8 cellular contexts compared by ENCODE assay signal in genomic region chr18:45621068-45621511, GRCh38. TPM values are rescaled to one million over a fixed set of nuclear protein-coding genes. Genes with fewer than 3 reads are reported as not detected.
DNase-seq lines count a peak whose midpoint lies in the region; ATAC-seq and TF ChIP-seq lines count a peak whose summit lies in the region.

No MANE protein-coding gene starts in this region.

- H3K4me3 ChIP-seq in PC-3 (ENCODE audit: low read length) (no peak overlapping the region), smooth muscle cell (no peak overlapping the region)

- CTCF ChIA-PET in PC-3 (lab: Charles Lee) = interaction anchor here (0.5 kb wide), 1 partner anchor 603 kb away, joined by 3 read pairs; no protein-coding TSS in a partner anchor

- POLR2A ChIA-PET in PC-3 (lab: Charles Lee; ENCODE audit: unreplicated experiment) = no interaction called here

- H2AFZ ChIP-seq in PC-3 (ENCODE audit: low read length) (no peak overlapping the region; the same call in 1 of the 2 replicates), smooth muscle cell (ENCODE audit: low read depth) (no peak overlapping the region)

- H3K4me2 ChIP-seq in PC-3 (ENCODE audit: low read length) (no peak overlapping the region), smooth muscle cell (no peak overlapping the region)

- H3K9ac ChIP-seq in PC-3 (ENCODE audit: low read length) (no peak overlapping the region), smooth muscle cell (ENCODE audit: low read depth) (no peak overlapping the region)

- H3K9me2 ChIP-seq in PC-3 (replicated peaks; ENCODE audit: low read length) = no peaks in the 10 kb centered on the region

- WGBS in smooth muscle cell (ENCODE audit: low lambda C conversion rate) = 23% methylated on average over 5 of the region's 5 CpGs

- peak; percentile 71 for DNase-seq in AG20443 (ENCODE audit: low spot score)
- DNase-seq in HT1080 (ENCODE audit: low read depth) = peak; percentile 63
- peak; percentile 51 for DNase-seq in PC-3
- peak; percentile 38 for DNase-seq in activated naive CD4-positive, alpha-beta T cell treated with Interleukin-2 at 50 U/mL for 16 hours
- peak; percentile 33 for DNase-seq in left ventricle myocardium superior
- DNase-seq in smooth muscle cell (lab: John Stamatoyannopoulos, UW; ENCODE audit: unreplicated experiment) = no peak
- DNase-seq in activated CD4-positive, CD25-positive, alpha-beta regulatory T cell (lab: John Stamatoyannopoulos, UW) = no peak

- no peaks in the 10 kb centered on the region for H3K27me3 ChIP-seq in PC-3 (ENCODE audit: low read length)
- no peaks in the 10 kb centered on the region for H3K27me3 ChIP-seq in smooth muscle cell (ENCODE audit: low read depth)

- peak; percentile 72 for TF ChIP-seq CTCF in PC-3 (conservative IDR thresholded peaks at IDR 0.05; ENCODE audit: low read depth, low read length)
- peak; percentile 88 for TF ChIP-seq CTCF in smooth muscle cell (IDR thresholded peaks at IDR 0.05; ENCODE audit: borderline replicate concordance, insufficient read depth, poor library complexity, severe bottlenecking)

- no TSS peak for BruUV-seq in PC-3 (replicated peaks; lab: Mats Ljungman, UMichigan)

- H3K27ac ChIP-seq in PC-3 (ENCODE audit: low read length) = no peak overlapping the region
- no peak overlapping the region for H3K27ac ChIP-seq in smooth muscle cell (ENCODE audit: low read depth)

- H3K36me3 ChIP-seq in PC-3 (ENCODE audit: low read depth, low read length) (no peaks in the 10 kb centered on the region), smooth muscle cell (ENCODE audit: low read depth) (no peaks in the 10 kb centered on the region)

- no peaks in the 10 kb centered on the region for H3K9me3 ChIP-seq in PC-3 (ENCODE audit: low read length)
- no peaks in the 10 kb centered on the region for H3K9me3 ChIP-seq in smooth muscle cell (replicated peaks; ENCODE audit: low read depth)

- ATAC-seq in GM18520 (IDR thresholded peaks at IDR 0.05; ENCODE audit: unreplicated experiment) = peak; percentile 48
- no peak for ATAC-seq in PC-3
- ATAC-seq in left ventricle myocardium superior = no peak

- peaks cover 18% of the 10 kb centered on the region for H3K4me1 ChIP-seq in PC-3 (ENCODE audit: insufficient read depth, low read length)
- peaks cover 3% of the 10 kb centered on the region for H3K4me1 ChIP-seq in smooth muscle cell (ENCODE audit: low read depth)

- intact Hi-C loops in PC-3 (cut with micrococcal nuclease) = loop anchor here (5.0 kb wide), 1 partner anchor 36 kb away; no protein-coding TSS in a partner anchor
- intact Hi-C loops in left ventricle myocardium superior (cut with micrococcal nuclease) = no loop called here

- H3K79me2 ChIP-seq in PC-3 (ENCODE audit: low read length) = no peaks in the 10 kb centered on the region
- no peaks in the 10 kb centered on the region for H3K79me2 ChIP-seq in smooth muscle cell (ENCODE audit: low read depth)

- no peaks in the 10 kb centered on the region for H4K20me1 ChIP-seq in PC-3 (ENCODE audit: low read length)
- H4K20me1 ChIP-seq in smooth muscle cell (ENCODE audit: low read depth) = no peaks in the 10 kb centered on the region

- H3F3A ChIP-seq in PC-3 (ENCODE audit: low read length, unreplicated experiment) = no peaks in the 10 kb centered on the region
- H3F3A ChIP-seq in smooth muscle cell (ENCODE audit: low read depth) = no peaks in the 10 kb centered on the region

RNA-seq across cellular contexts. Expression of gene SLC14A2, which starts 5.8 kb away (rescaled TPM):
- not detected in 2 replicates for total RNA-seq in HT1080 (2014; rRNA removed; shearing (Covaris generic))
- 0.03 and 0.11 TPM in 2 replicates for polyA plus RNA-seq in HT1080 (2015; cell fraction: cytosol; rRNA removed)
- polyA plus RNA-seq in HT1080 (2015; cell fraction: nucleus; rRNA removed) = 0.04 and 0.08 TPM in 2 replicates
- not detected in 2 replicates for total RNA-seq in PC-3 (2014; rRNA removed)
- total RNA-seq in left ventricle myocardium superior = not detected
- 0.22 TPM in 2 replicates for total RNA-seq in smooth muscle cell
- not detected in 2 replicates for polyA plus RNA-seq in smooth muscle cell

Comparison
In these comparisons a context has a peak if more than half of its experiments do, and no peak if none do; other contexts are left out.
1. DNase-seq: peak in AG20443 (single experiment), HT1080 (single experiment), PC-3 (single experiment), activated naive CD4-positive, alpha-beta T cell treated with Interleukin-2 at 50 U/mL for 16 hours (single experiment) and left ventricle myocardium superior (single experiment); none in smooth muscle cell (single experiment) and activated CD4-positive, CD25-positive, alpha-beta regulatory T cell (0 of 4).